Comparison of ENCODE assay signal across 8 cellular contexts in genomic region chr10:71964669-71965515, GRCh38. TPM values are rescaled to one million over a fixed set of nuclear protein-coding genes. Genes with fewer than 3 reads are reported as not detected.
DNase-seq lines count a peak whose midpoint lies in the region; ATAC-seq and TF ChIP-seq lines count a peak whose summit lies in the region.

No MANE protein-coding gene starts in this region.

- H3K9me3 Mint-ChIP-seq in T-helper 1 cell treated with Interleukin-12 subunit alpha and Interleukin-12 subunit beta and Interleukin-4 antibody, amounts not matched to agents 30 μg/mL and 1 μg/mL, for 36 hours, result no peaks in the 10 kb centered on the region
- H3K9me3 Mint-ChIP-seq in naive B cell, result peaks cover 0 to 4% (median 2%) of the 10 kb centered on the region in 7 donors
- no peaks in the 10 kb centered on the region for H3K9me3 Mint-ChIP-seq in effector memory CD8-positive, alpha-beta T cell

- no peak overlapping the region for H3K27ac Mint-ChIP-seq in T-helper 1 cell treated with Interleukin-12 subunit alpha and Interleukin-12 subunit beta and Interleukin-4 antibody, amounts not matched to agents 30 μg/mL and 1 μg/mL, for 36 hours
- no peak overlapping the region for H3K27ac Mint-ChIP-seq in naive B cell
- no peak overlapping the region for H3K27ac Mint-ChIP-seq in effector memory CD8-positive, alpha-beta T cell

- H3K36me3 Mint-ChIP-seq in T-helper 1 cell treated with Interleukin-12 subunit alpha and Interleukin-12 subunit beta and Interleukin-4 antibody, amounts not matched to agents 30 μg/mL and 1 μg/mL, for 36 hours (ENCODE audit: low read depth), result no peaks in the 10 kb centered on the region
- H3K36me3 Mint-ChIP-seq in naive B cell, result peaks cover 0 to 15% of the 10 kb centered on the region in 2 donors
- H3K36me3 Mint-ChIP-seq in effector memory CD8-positive, alpha-beta T cell (ENCODE audit: insufficient read depth), result no peaks in the 10 kb centered on the region

- WGBS in esophagus muscularis mucosa, result under 1% methylated on average over 40 of the region's 59 CpGs
- WGBS in thymus, result 8% methylated on average over 59 of the region's 59 CpGs

- peak overlapping the region; percentile 68 to 94 (median 78) for H3K4me3 ChIP-seq in esophagus muscularis mucosa
- H3K4me3 ChIP-seq in thymus (ENCODE audit: low read length), result peak overlapping the region; percentile 48

- intact Hi-C loops in esophagus muscularis mucosa (cut with DNase I), result loop anchor here (2.0 kb wide), 1 partner anchor 44 kb away; no protein-coding TSS in a partner anchor

- H3K4me1 Mint-ChIP-seq in T-helper 1 cell treated with Interleukin-12 subunit alpha and Interleukin-12 subunit beta and Interleukin-4 antibody, amounts not matched to agents 30 μg/mL and 1 μg/mL, for 36 hours (ENCODE audit: low read depth), result peaks cover 4% of the 10 kb centered on the region
- H3K4me1 Mint-ChIP-seq in naive B cell, result peaks cover 4 to 18% (median 6%) of the 10 kb centered on the region in 3 donors
- peaks cover 0 to 4% of the 10 kb centered on the region in 2 donors for H3K4me1 Mint-ChIP-seq in effector memory CD8-positive, alpha-beta T cell (ENCODE audit: low read depth in 2 of 2)

- no peaks in the 10 kb centered on the region for H3K9me3 ChIP-seq in esophagus muscularis mucosa
- peaks cover 1% of the 10 kb centered on the region for H3K9me3 ChIP-seq in thymus (ENCODE audit: control insufficient read depth)

- H3K4me1 ChIP-seq in esophagus muscularis mucosa, result peaks cover 49 to 71% (median 65%) of the 10 kb centered on the region in 4 donors
- peaks cover 10% of the 10 kb centered on the region for H3K4me1 ChIP-seq in thymus (ENCODE audit: control insufficient read depth, insufficient read depth, low read length)

- DNase-seq in T-helper 1 cell (no peak), esophagus muscularis mucosa (ENCODE audit: extremely low spot score) (no peak), naive B cell (no peak), NCI-H187 treated with DMSO at 0.1 percent for 48 hours (lab: John Stamatoyannopoulos, UW) (no peak)
- peak; percentile 72 for DNase-seq in activated CD8-positive, alpha-beta memory T cell treated with anti-CD3 and anti-CD28 coated beads for 24 hours
- DNase-seq in effector memory CD8-positive, alpha-beta T cell, result no peak

- H3K4me3 Mint-ChIP-seq in T-helper 1 cell treated with Interleukin-12 subunit alpha and Interleukin-12 subunit beta and Interleukin-4 antibody, amounts not matched to agents 30 μg/mL and 1 μg/mL, for 36 hours, result peak overlapping the region; percentile 64
- peak overlapping the region in 7 of 8 donors; percentile 62 to 78 (median 73) for H3K4me3 Mint-ChIP-seq in naive B cell
- peak overlapping the region in 1 of 2 donors; percentile 18 for H3K4me3 Mint-ChIP-seq in effector memory CD8-positive, alpha-beta T cell

- H3K27me3 Mint-ChIP-seq in T-helper 1 cell treated with Interleukin-12 subunit alpha and Interleukin-12 subunit beta and Interleukin-4 antibody, amounts not matched to agents 30 μg/mL and 1 μg/mL, for 36 hours (ENCODE audit: low read depth), result peaks cover 61% of the 10 kb centered on the region
- H3K27me3 Mint-ChIP-seq in naive B cell, result peaks cover 54 to 70% (median 63%) of the 10 kb centered on the region in 3 donors
- H3K27me3 Mint-ChIP-seq in effector memory CD8-positive, alpha-beta T cell, result peaks cover 60 to 82% of the 10 kb centered on the region in 2 donors

- H3K27ac ChIP-seq in esophagus muscularis mucosa (replicated peaks in 1 of 4) (peak overlapping the region; percentile 94 to 100 (median 98)), thymus (ENCODE audit: low read depth) (peak overlapping the region; percentile 74)

- ATAC-seq in naive B cell (ENCODE audit: low read depth in 2 of 2), result no peak
- ATAC-seq in effector memory CD8-positive, alpha-beta T cell (replicated peaks), result no peak

- TF ChIP-seq POLR2A in esophagus muscularis mucosa (IDR thresholded peaks at IDR 0.05; ENCODE audit: low read depth), result peak; percentile 44

- no peaks in the 10 kb centered on the region for H3K36me3 ChIP-seq in esophagus muscularis mucosa
- H3K36me3 ChIP-seq in thymus (ENCODE audit: control insufficient read depth, insufficient read depth), result no peaks in the 10 kb centered on the region

- H3K27me3 ChIP-seq in esophagus muscularis mucosa (no peaks in the 10 kb centered on the region), thymus (ENCODE audit: control insufficient read depth, insufficient read depth) (peaks cover 42% of the 10 kb centered on the region)

- no peak for TF ChIP-seq CTCF in esophagus muscularis mucosa (IDR thresholded peaks at IDR 0.05)

- TF ChIP-seq EP300 in esophagus muscularis mucosa (IDR thresholded peaks at IDR 0.05), result no peak

RNA-seq across cellular contexts. Expression of gene CHST3, which starts 0.7 kb away (rescaled TPM):
- total RNA-seq in esophagus muscularis mucosa, result 10 to 100 TPM; 24.1 to 43.0 (median 38.7) TPM
- polyA plus RNA-seq in naive B cell (ENCODE audit: low read depth in 6 of 6) (not detected), thymus (2.5 TPM)
